In the genomic region with DNA sequence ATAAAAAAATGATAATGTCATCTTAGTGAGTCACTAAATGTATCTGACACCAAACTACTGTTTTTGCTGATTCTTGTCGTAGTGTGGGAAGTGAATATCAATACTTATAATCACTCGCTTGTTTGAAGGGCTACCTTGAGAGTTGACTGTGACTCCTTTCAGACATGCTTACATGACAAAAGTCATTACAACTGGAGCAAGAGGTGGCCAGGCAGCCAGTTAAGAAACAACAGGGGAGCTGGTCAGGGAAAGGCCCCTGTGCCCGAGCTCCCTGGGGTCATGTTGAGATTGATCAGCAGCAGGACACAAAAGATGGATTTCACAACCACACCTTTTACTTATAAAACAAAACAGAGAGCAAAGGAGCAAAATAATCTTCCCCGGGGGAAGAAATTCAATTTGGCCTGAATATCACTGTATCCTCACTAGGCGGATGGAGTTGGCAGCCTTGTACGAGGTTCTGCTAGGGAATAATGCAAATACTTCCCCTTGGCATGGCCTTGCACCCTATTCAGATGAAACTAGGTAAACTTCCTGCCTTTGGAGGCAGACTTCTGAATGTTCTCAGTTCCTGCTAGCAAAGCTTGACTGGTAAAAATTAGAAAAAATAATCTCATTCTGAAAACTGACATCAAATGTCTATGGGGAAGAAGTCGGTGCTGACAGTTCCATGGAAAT, we compare ENCODE assay signal across 25 cellular contexts.
DNase-seq lines count a peak whose midpoint lies in the region; ATAC-seq lines count a peak whose summit lies in the region.
"Had no signal": no experiment of that assay in that cellular context is flagged by ENCODE, and none has a peak within 500 bp of the region (broad histone marks: within the 10 kb centered on the region; RNA-seq: fewer than 3 reads in every experiment).

No MANE protein-coding gene starts in this region.

- no peaks in the 10 kb centered on the region for H3K4me1 Mint-ChIP-seq in activated CD4-positive, alpha-beta T cell treated with anti-CD3 and anti-CD28 coated beads, Interleukin-2, amount 10 ng/mL, durations not matched to agents 7 days and 5 days
- H3K4me1 Mint-ChIP-seq in activated T-helper 17 cell treated with anti-CD3 and anti-CD28 coated beads, Interleukin-2, amount 50 U/mL, for 72 hours: no peaks in the 10 kb centered on the region
- no peaks in the 10 kb centered on the region for H3K4me1 Mint-ChIP-seq in stimulated activated effector memory CD8-positive, alpha-beta T cell treated with anti-CD3 and anti-CD28 coated beads, Interleukin-12 subunit alpha, Interleukin-12 subunit beta, amount 100 ng/mL, for 72 hours

- 14% methylated on average over 6 of the region's 7 CpGs for WGBS in HUES64

- no peak for DNase-seq in activated CD4-positive, alpha-beta T cell treated with anti-CD3 and anti-CD28 coated beads, Interleukin-2, amount 10 ng/mL, durations not matched to agents 7 days and 5 days
- no peak for DNase-seq in activated CD4-positive, alpha-beta T cell treated with anti-CD3 and anti-CD28 coated beads for 48 hours
- no peak for DNase-seq in stimulated activated effector memory CD8-positive, alpha-beta T cell treated with anti-CD3 and anti-CD28 coated beads, Interleukin-12 subunit alpha, Interleukin-12 subunit beta, amount 100 ng/mL, for 72 hours (ENCODE audit: low spot score in 2 of 2)
- DNase-seq in MG63: no peak
- no peak for DNase-seq in RPMI8226
- DNase-seq in SK-N-DZ (ENCODE audit: low spot score): no peak
- DNase-seq: activated CD4-positive, CD25-positive, alpha-beta regulatory T cell treated with anti-CD3 and anti-CD28 coated beads, Interleukin-2, amount 50 U/mL, for 72 hours; activated naive CD4-positive, alpha-beta T cell treated with Interleukin-2 at 50 U/mL for 16 hours; activated T-cell treated with anti-CD3 and anti-CD28 coated beads, Interleukin-2, amount 50 U/mL, for 48 hours; amniotic stem cell; brain microvascular endothelial cell; GDM1; IMR-90; lower lobe of right lung; NCI-H1048; NCI-H187 treated with DMSO at 0.1 percent for 48 hours; NCI-H2227 treated with DMSO at 0.1 percent for 48 hours; NCI-H748 treated with DMSO at 0.1 percent for 48 hours had no signal

- H3K27me3 ChIP-seq in HUES64 (ENCODE audit: insufficient read depth, low read length) (no peaks in the 10 kb centered on the region), MG63 (no peaks in the 10 kb centered on the region)
- H3K27me3 ChIP-seq: brain microvascular endothelial cell, vagina had no signal

- H3K9ac ChIP-seq in HUES64 (ENCODE audit: low read depth, low read length): no peak overlapping the region

- no peak for ATAC-seq in activated T-helper 17 cell treated with anti-CD3 and anti-CD28 coated beads, Interleukin-2, amount 50 U/mL, for 72 hours (replicated peaks)
- ATAC-seq in stimulated activated effector memory CD8-positive, alpha-beta T cell treated with anti-CD3 and anti-CD28 coated beads, Interleukin-12 subunit alpha, Interleukin-12 subunit beta, amount 100 ng/mL, for 72 hours: no peak
- ATAC-seq: lower lobe of right lung; natural killer cell treated with Interleukin-12 subunit alpha and Interleukin-12 subunit beta and Interleukin-15 and Interleukin-18, amount 100 ng/mL, for 72 hours had no signal

- H3K4me1 ChIP-seq in HUES64 (ENCODE audit: insufficient read depth, low read length): peaks cover 38% of the 10 kb centered on the region
- H3K4me1 ChIP-seq: lower lobe of right lung, vagina had no signal

- H3K27me3 Mint-ChIP-seq in activated CD4-positive, alpha-beta T cell treated with anti-CD3 and anti-CD28 coated beads, Interleukin-2, amount 10 ng/mL, durations not matched to agents 7 days and 5 days: no peaks in the 10 kb centered on the region
- H3K27me3 Mint-ChIP-seq in activated T-helper 17 cell treated with anti-CD3 and anti-CD28 coated beads, Interleukin-2, amount 50 U/mL, for 72 hours: no peaks in the 10 kb centered on the region
- H3K27me3 Mint-ChIP-seq: natural killer cell treated with Interleukin-12 subunit alpha and Interleukin-12 subunit beta and Interleukin-15 and Interleukin-18, amount 100 ng/mL, for 72 hours; stimulated activated naive CD8-positive, alpha-beta T cell treated with anti-CD3 and anti-CD28 coated beads, Interleukin-15, Interleukin-2, amounts not matched to agents 100 ng/mL and 50 ng/mL, for 24 hours had no signal

- peaks cover 55% of the 10 kb centered on the region for H3K36me3 Mint-ChIP-seq in activated CD4-positive, alpha-beta T cell treated with anti-CD3 and anti-CD28 coated beads, Interleukin-2, amount 10 ng/mL, durations not matched to agents 7 days and 5 days (ENCODE audit: low read depth)
- peaks cover 75% of the 10 kb centered on the region for H3K36me3 Mint-ChIP-seq in activated T-helper 17 cell treated with anti-CD3 and anti-CD28 coated beads, Interleukin-2, amount 50 U/mL, for 72 hours (ENCODE audit: low read depth)
- peaks cover 80% of the 10 kb centered on the region for H3K36me3 Mint-ChIP-seq in stimulated activated effector memory CD8-positive, alpha-beta T cell treated with anti-CD3 and anti-CD28 coated beads, Interleukin-12 subunit alpha, Interleukin-12 subunit beta, amount 100 ng/mL, for 72 hours

- no peak overlapping the region for H3K4me3 Mint-ChIP-seq in activated CD4-positive, alpha-beta T cell treated with anti-CD3 and anti-CD28 coated beads, Interleukin-2, amount 10 ng/mL, durations not matched to agents 7 days and 5 days
- no peak overlapping the region for H3K4me3 Mint-ChIP-seq in activated T-helper 17 cell treated with anti-CD3 and anti-CD28 coated beads, Interleukin-2, amount 50 U/mL, for 72 hours
- no peak overlapping the region for H3K4me3 Mint-ChIP-seq in stimulated activated effector memory CD8-positive, alpha-beta T cell treated with anti-CD3 and anti-CD28 coated beads, Interleukin-12 subunit alpha, Interleukin-12 subunit beta, amount 100 ng/mL, for 72 hours
- H3K4me3 Mint-ChIP-seq: natural killer cell treated with Interleukin-12 subunit alpha and Interleukin-12 subunit beta and Interleukin-15 and Interleukin-18, amount 100 ng/mL, for 72 hours; stimulated activated naive CD8-positive, alpha-beta T cell treated with anti-CD3 and anti-CD28 coated beads, Interleukin-15, Interleukin-2, amounts not matched to agents 100 ng/mL and 50 ng/mL, for 24 hours; T-helper 1 cell treated with Interleukin-12 subunit alpha and Interleukin-12 subunit beta and Interleukin-4 antibody, amounts not matched to agents 30 μg/mL and 1 μg/mL, for 36 hours had no signal

- H3K9me3 Mint-ChIP-seq in activated CD4-positive, alpha-beta T cell treated with anti-CD3 and anti-CD28 coated beads, Interleukin-2, amount 10 ng/mL, durations not matched to agents 7 days and 5 days: no peaks in the 10 kb centered on the region
- no peaks in the 10 kb centered on the region for H3K9me3 Mint-ChIP-seq in activated T-helper 17 cell treated with anti-CD3 and anti-CD28 coated beads, Interleukin-2, amount 50 U/mL, for 72 hours
- no peaks in the 10 kb centered on the region for H3K9me3 Mint-ChIP-seq in stimulated activated effector memory CD8-positive, alpha-beta T cell treated with anti-CD3 and anti-CD28 coated beads, Interleukin-12 subunit alpha, Interleukin-12 subunit beta, amount 100 ng/mL, for 72 hours
- H3K9me3 Mint-ChIP-seq: natural killer cell treated with Interleukin-12 subunit alpha and Interleukin-12 subunit beta and Interleukin-15 and Interleukin-18, amount 100 ng/mL, for 72 hours; stimulated activated naive CD8-positive, alpha-beta T cell treated with anti-CD3 and anti-CD28 coated beads, Interleukin-15, Interleukin-2, amounts not matched to agents 100 ng/mL and 50 ng/mL, for 24 hours; T-helper 1 cell treated with Interleukin-12 subunit alpha and Interleukin-12 subunit beta and Interleukin-4 antibody, amounts not matched to agents 30 μg/mL and 1 μg/mL, for 36 hours had no signal

- no peaks in the 10 kb centered on the region for H3K9me3 ChIP-seq in HUES64 (ENCODE audit: insufficient read depth, low read depth, low read length)
- no peaks in the 10 kb centered on the region for H3K9me3 ChIP-seq in MG63
- H3K9me3 ChIP-seq: lower lobe of right lung, vagina had no signal

- H3K4me3 ChIP-seq in HUES64 (ENCODE audit: low read length) (no peak overlapping the region), MG63 (no peak overlapping the region)
- H3K4me3 ChIP-seq: lower lobe of right lung, SK-N-MC, vagina had no signal

- H3K36me3 ChIP-seq in HUES64 (ENCODE audit: insufficient read depth, low read length): peaks cover 15% of the 10 kb centered on the region; the same call in 1 of the 2 replicates
- H3K36me3 ChIP-seq in MG63: peaks cover 24% of the 10 kb centered on the region

- POLR2A ChIA-PET in activated CD4-positive, alpha-beta T cell treated with anti-CD3 and anti-CD28 coated beads, Interleukin-2, amount 10 ng/mL, durations not matched to agents 7 days and 5 days (lab: Charles Lee): no interaction called here

- H3K27ac ChIP-seq in HUES64 (ENCODE audit: low read depth, low read length): peak overlapping the region; percentile 85; the same call in 1 of the 2 replicates
- H3K27ac ChIP-seq: brain microvascular endothelial cell, lower lobe of right lung, SK-N-MC, vagina had no signal

- H3K27ac Mint-ChIP-seq in activated CD4-positive, alpha-beta T cell treated with anti-CD3 and anti-CD28 coated beads, Interleukin-2, amount 10 ng/mL, durations not matched to agents 7 days and 5 days: peak overlapping the region; percentile 52
- H3K27ac Mint-ChIP-seq in activated T-helper 17 cell treated with anti-CD3 and anti-CD28 coated beads, Interleukin-2, amount 50 U/mL, for 72 hours: peak overlapping the region; percentile 62
- H3K27ac Mint-ChIP-seq in stimulated activated effector memory CD8-positive, alpha-beta T cell treated with anti-CD3 and anti-CD28 coated beads, Interleukin-12 subunit alpha, Interleukin-12 subunit beta, amount 100 ng/mL, for 72 hours: peak overlapping the region; percentile 10

- CTCF ChIA-PET in activated CD4-positive, alpha-beta T cell treated with anti-CD3 and anti-CD28 coated beads, Interleukin-2, amount 10 ng/mL, durations not matched to agents 7 days and 5 days (lab: Charles Lee): no interaction called here

Comparison
In these comparisons a context has a peak if more than half of its experiments do, and no peak if none do; other contexts are left out.
1. H3K27ac Mint-ChIP-seq: peak in every context shown above with its lines; median percentile 62 in activated T-helper 17 cell treated with anti-CD3 and anti-CD28 coated beads, Interleukin-2, amount 50 U/mL, for 72 hours; 52 in activated CD4-positive, alpha-beta T cell treated with anti-CD3 and anti-CD28 coated beads, Interleukin-2, amount 10 ng/mL, durations not matched to agents 7 days and 5 days; 10 in stimulated activated effector memory CD8-positive, alpha-beta T cell treated with anti-CD3 and anti-CD28 coated beads, Interleukin-12 subunit alpha, Interleukin-12 subunit beta, amount 100 ng/mL, for 72 hours.